ENCODE assay signal across 13 cellular contexts in the genomic region with DNA sequence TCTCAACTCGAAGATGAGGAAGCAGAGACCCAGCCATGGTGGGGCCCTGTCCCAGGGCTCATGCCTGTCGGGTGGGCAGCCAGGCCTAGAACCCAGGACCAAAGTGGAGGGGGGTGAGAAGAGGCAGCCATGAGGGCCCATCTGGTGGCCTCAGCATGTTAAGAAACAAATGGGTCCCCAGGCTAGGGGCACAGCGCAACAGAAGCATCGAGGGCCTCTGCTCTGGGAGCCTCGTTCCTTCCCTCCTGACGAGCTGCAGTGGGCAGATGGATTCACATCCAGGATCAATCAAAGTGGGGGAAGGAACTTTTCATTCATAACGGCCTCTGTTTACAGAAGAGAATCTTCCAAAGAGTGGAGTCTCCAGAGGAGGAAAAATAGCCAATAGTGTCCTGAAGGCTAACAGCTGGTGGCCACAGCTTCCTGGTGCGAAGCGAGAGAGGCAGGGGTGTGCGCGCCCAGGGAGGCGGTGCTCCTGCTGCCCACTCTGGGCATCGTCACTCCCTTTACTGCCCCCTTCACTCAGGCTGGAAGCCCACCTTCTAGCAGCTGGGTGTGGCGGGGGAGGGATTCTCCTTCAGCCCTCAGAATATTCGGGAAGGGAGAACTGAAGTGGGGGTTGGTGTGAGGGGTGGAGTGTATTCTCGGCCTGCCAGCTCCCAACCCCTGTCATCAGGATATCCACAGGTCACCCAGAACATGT. TPM values are rescaled to one million over a fixed set of nuclear protein-coding genes. Genes with fewer than 3 reads are reported as not detected.
DNase-seq lines count a peak whose midpoint lies in the region; ATAC-seq and TF ChIP-seq lines count a peak whose summit lies in the region.
"Had no signal": no experiment of that assay in that cellular context is flagged by ENCODE, and none has a peak within 500 bp of the region (broad histone marks: within the 10 kb centered on the region; RNA-seq: fewer than 3 reads in every experiment).

No MANE protein-coding gene starts in this region.

- H3K27me3 ChIP-seq in HUES64 (ENCODE audit: insufficient read depth, low read length) (peaks cover 23% of the 10 kb centered on the region), right lobe of liver (no peaks in the 10 kb centered on the region), stomach (peaks cover 0 to 3% (median 0%) of the 10 kb centered on the region in 3 donors)

- peak overlapping the region; percentile 30; the same call in 1 of the 2 replicates for H3K27ac ChIP-seq in HUES64 (ENCODE audit: low read depth, low read length)
- peak overlapping the region; percentile 22 to 50 (median 37) for H3K27ac ChIP-seq in right lobe of liver
- peak overlapping the region; percentile 57 to 98 (median 93) for H3K27ac ChIP-seq in stomach

- intact Hi-C loops in right lobe of liver (cut with DNase I) = no loop called here
- intact Hi-C loops in stomach (cut with DNase I; ENCODE audit: low total_unique reads) = no loop called here

- no peak for TF ChIP-seq CTCF in right lobe of liver (IDR thresholded peaks at IDR 0.05)
- no peak for TF ChIP-seq CTCF in stomach (IDR thresholded peaks at IDR 0.05)

- H3K27ac Mint-ChIP-seq in activated naive CD8-positive, alpha-beta T cell = peak overlapping the region; percentile 66

- ATAC-seq in right lobe of liver (no peak), GM21825 (IDR thresholded peaks at IDR 0.05; ENCODE audit: unreplicated experiment) (no peak), HG03175 (IDR thresholded peaks at IDR 0.05; ENCODE audit: unreplicated experiment) (no peak)
- ATAC-seq: Panc1 had no signal

- H3K9me3 Mint-ChIP-seq in activated naive CD8-positive, alpha-beta T cell (ENCODE audit: low read depth) = no peaks in the 10 kb centered on the region

- no peaks in the 10 kb centered on the region for H3K36me3 Mint-ChIP-seq in activated naive CD8-positive, alpha-beta T cell

- H3K9me3 ChIP-seq in HUES64 (ENCODE audit: insufficient read depth, low read depth, low read length) (no peaks in the 10 kb centered on the region), right lobe of liver (no peaks in the 10 kb centered on the region), stomach (no peaks in the 10 kb centered on the region)

- H3K4me3 ChIP-seq in HUES64 (ENCODE audit: low read length) (no peak overlapping the region), right lobe of liver (no peak overlapping the region), stomach (peak overlapping the region in 1 of 4 donors; percentile 34)

- no peak for TF ChIP-seq EP300 in stomach (IDR thresholded peaks at IDR 0.05)

- H3K4me1 ChIP-seq in HUES64 (ENCODE audit: insufficient read depth, low read length) (peaks cover 4% of the 10 kb centered on the region; the same call in 1 of the 2 replicates), right lobe of liver (peaks cover 0 to 35% (median 0%) of the 10 kb centered on the region in 4 donors), stomach (peaks cover 71 to 87% (median 82%) of the 10 kb centered on the region in 4 donors)

- H3K4me1 Mint-ChIP-seq in activated naive CD8-positive, alpha-beta T cell (ENCODE audit: low read depth) = peaks cover 56% of the 10 kb centered on the region

- H3K36me3 ChIP-seq in HUES64 (ENCODE audit: insufficient read depth, low read length) = no peaks in the 10 kb centered on the region
- H3K36me3 ChIP-seq in right lobe of liver = peaks cover 0 to 2% (median 0%) of the 10 kb centered on the region in 4 donors
- peaks cover 0 to 18% (median 7%) of the 10 kb centered on the region in 4 donors for H3K36me3 ChIP-seq in stomach

- WGBS in HUES64 = 77% methylated on average over 16 of the region's 16 CpGs
- 64% methylated on average over 4 of the region's 16 CpGs for WGBS in right lobe of liver (ENCODE audit: insufficient coverage, low coverage, low lambda C conversion rate, missing lambda C conversion rate)
- WGBS in stomach, 5 donors = 47 to 65% (median 55%) methylated on average over 16 of the region's 16 CpGs

- no peak for DNase-seq in right lobe of liver
- no peak for DNase-seq in stomach
- DNase-seq in NCI-H1092 treated with DMSO at 0.1 percent for 48 hours (lab: John Stamatoyannopoulos, UW) = no peak
- DNase-seq in RPMI8226 = no peak
- DNase-seq: DMS79, HCEC 1CT, NCI-H1417 treated with DMSO at 0.1 percent for 48 hours had no signal

- no peak for TF ChIP-seq POLR2A in right lobe of liver (IDR thresholded peaks at IDR 0.05)
- no peak for TF ChIP-seq POLR2A in stomach (IDR thresholded peaks at IDR 0.05)

- peak overlapping the region; percentile 51 for H3K4me3 Mint-ChIP-seq in activated naive CD8-positive, alpha-beta T cell

- H3K9ac ChIP-seq in HUES64 (ENCODE audit: low read depth, low read length) = no peak overlapping the region

- H3K27me3 Mint-ChIP-seq in activated naive CD8-positive, alpha-beta T cell = no peaks in the 10 kb centered on the region

RNA-seq across cellular contexts. Expression of gene CBX7, which starts 4.3 kb away (rescaled TPM):
- polyA plus RNA-seq in HUES64 (2013, experiment 1 of 2) = 2.9 TPM
- 3.7 TPM for polyA plus RNA-seq in HUES64 (2013, experiment 2 of 2)
- total RNA-seq in right lobe of liver (10 to 100 TPM in 5 of 6 experiments, 1 to 10 TPM in 1; 8.0 to 14.5 (median 12.9) TPM), stomach (10 to 100 TPM; 10.1 to 84.6 (median 29.6) TPM)
- 10 to 100 TPM; 28.6 to 46.3 (median 29.8) TPM for polyA plus RNA-seq in stomach

RNA-seq across cellular contexts. Expression of gene APOBEC3H, which starts 51.1 kb away (rescaled TPM):
- polyA plus RNA-seq in HUES64 (2013, experiment 1 of 2) = 0.35 TPM
- not detected for polyA plus RNA-seq in HUES64 (2013, experiment 2 of 2)
- total RNA-seq in right lobe of liver (under 1 TPM in 1 of 6 experiments, not detected in 5; 0.31 TPM), stomach (1 to 10 TPM in 1 of 5 donors, not detected in 4; 7.8 TPM)
- polyA plus RNA-seq in stomach = under 1 TPM in 1 of 3 donors, not detected in 2; 0.63 TPM
- total RNA-seq: myocyte had no signal

Comparison
In these comparisons a context has a peak if more than half of its experiments do, and no peak if none do; other contexts are left out.
1. H3K27ac ChIP-seq: peak in every context shown above with its lines; median percentile 93 in stomach; 37 in right lobe of liver; 30 in HUES64.